12 cellular contexts compared by ENCODE assay signal in genomic region chr9:132007371-132007701, GRCh38.
DNase-seq lines count a peak whose midpoint lies in the region; ATAC-seq and TF ChIP-seq lines count a peak whose summit lies in the region.
"Had no signal": no experiment of that assay in that cellular context is flagged by ENCODE, and none has a peak within 500 bp of the region (broad histone marks: within the 10 kb centered on the region; RNA-seq: fewer than 3 reads in every experiment).

No MANE protein-coding gene starts in this region.

- no peak overlapping the region for H2AK5ac ChIP-seq in trophoblast cell (ENCODE audit: low read length)

- H3K18ac ChIP-seq in trophoblast cell (ENCODE audit: low read length), result no peak overlapping the region

- no peak overlapping the region for H2AFZ ChIP-seq in trophoblast cell (ENCODE audit: insufficient read depth, low read length, poor library complexity)

- ATAC-seq in activated naive CD8-positive, alpha-beta T cell treated with anti-CD3 and anti-CD28 coated beads, Interleukin-2, amount 50 U/mL, for 24 hours, result no peak
- ATAC-seq in T-cell (replicated peaks in 1 of 4), result no peak
- ATAC-seq: left cardiac atrium had no signal

- no peak overlapping the region for H3K23ac ChIP-seq in trophoblast cell (ENCODE audit: low read length)

- peak overlapping the region; percentile 31 for H3K27ac Mint-ChIP-seq in activated naive CD4-positive, alpha-beta T cell treated with anti-CD3 and anti-CD28 coated beads, Interleukin-2, amount 10 ng/mL, durations not matched to agents 7 days and 5 days
- H3K27ac Mint-ChIP-seq in activated naive CD8-positive, alpha-beta T cell treated with anti-CD3 and anti-CD28 coated beads, Interleukin-2, amount 50 U/mL, for 24 hours, result peak overlapping the region; percentile 24
- H3K27ac Mint-ChIP-seq in nephron progenitor cell (peak overlapping the region; percentile 2), T-cell (no peak overlapping the region)

- H3K9me3 Mint-ChIP-seq in activated naive CD4-positive, alpha-beta T cell treated with anti-CD3 and anti-CD28 coated beads, Interleukin-2, amount 10 ng/mL, durations not matched to agents 7 days and 5 days, result no peaks in the 10 kb centered on the region
- H3K9me3 Mint-ChIP-seq in activated naive CD8-positive, alpha-beta T cell treated with anti-CD3 and anti-CD28 coated beads, Interleukin-2, amount 50 U/mL, for 24 hours, result no peaks in the 10 kb centered on the region
- H3K9me3 Mint-ChIP-seq in nephron progenitor cell (no peaks in the 10 kb centered on the region), T-cell (no peaks in the 10 kb centered on the region)

- H3K14ac ChIP-seq in trophoblast cell (ENCODE audit: low read length), result no peak overlapping the region

- no peak overlapping the region for H3K4me3 Mint-ChIP-seq in activated naive CD4-positive, alpha-beta T cell treated with anti-CD3 and anti-CD28 coated beads, Interleukin-2, amount 10 ng/mL, durations not matched to agents 7 days and 5 days
- no peak overlapping the region for H3K4me3 Mint-ChIP-seq in activated naive CD8-positive, alpha-beta T cell treated with anti-CD3 and anti-CD28 coated beads, Interleukin-2, amount 50 U/mL, for 24 hours
- H3K4me3 Mint-ChIP-seq in nephron progenitor cell (no peak overlapping the region), T-cell (no peak overlapping the region)

- H4K91ac ChIP-seq in trophoblast cell (ENCODE audit: low read depth, low read length), result no peak overlapping the region

- H3K4me1 Mint-ChIP-seq in activated naive CD4-positive, alpha-beta T cell treated with anti-CD3 and anti-CD28 coated beads, Interleukin-2, amount 10 ng/mL, durations not matched to agents 7 days and 5 days, result peaks cover 37% of the 10 kb centered on the region
- H3K4me1 Mint-ChIP-seq in activated naive CD8-positive, alpha-beta T cell treated with anti-CD3 and anti-CD28 coated beads, Interleukin-2, amount 50 U/mL, for 24 hours, result peaks cover 54% of the 10 kb centered on the region
- H3K4me1 Mint-ChIP-seq in nephron progenitor cell, result peaks cover 53% of the 10 kb centered on the region
- H3K4me1 Mint-ChIP-seq in T-cell, result peaks cover 28 to 48% (median 29%) of the 10 kb centered on the region in 3 donors

- H3K27me3 ChIP-seq in HUES48 (ENCODE audit: control insufficient read depth, insufficient read depth, low read length) (no peaks in the 10 kb centered on the region), trophoblast cell (ENCODE audit: insufficient read depth, low read length) (no peaks in the 10 kb centered on the region)
- H3K27me3 ChIP-seq: pancreas, testis had no signal

- POLR2A ChIA-PET in T-cell (lab: Charles Lee), result no interaction called here

- H3K36me3 ChIP-seq in HUES48 (ENCODE audit: control insufficient read depth, insufficient read depth, low read length) (no peaks in the 10 kb centered on the region), trophoblast cell (ENCODE audit: control insufficient read depth in 1 of 2, insufficient read depth in 2 of 2, low read length in 2 of 2) (peaks cover 0 to 2% of the 10 kb centered on the region in 2 experiments)
- H3K36me3 ChIP-seq: pancreas had no signal

- no peak overlapping the region for H3K4ac ChIP-seq in trophoblast cell (ENCODE audit: low read depth, low read length)

- peaks cover 6% of the 10 kb centered on the region for H3K36me3 Mint-ChIP-seq in activated naive CD4-positive, alpha-beta T cell treated with anti-CD3 and anti-CD28 coated beads, Interleukin-2, amount 10 ng/mL, durations not matched to agents 7 days and 5 days
- peaks cover 14% of the 10 kb centered on the region for H3K36me3 Mint-ChIP-seq in activated naive CD8-positive, alpha-beta T cell treated with anti-CD3 and anti-CD28 coated beads, Interleukin-2, amount 50 U/mL, for 24 hours (ENCODE audit: low read depth)
- peaks cover 11% of the 10 kb centered on the region for H3K36me3 Mint-ChIP-seq in nephron progenitor cell (ENCODE audit: low read depth)
- H3K36me3 Mint-ChIP-seq in T-cell, result peaks cover 28% of the 10 kb centered on the region

- no peak for DNase-seq in activated naive CD4-positive, alpha-beta T cell treated with anti-CD3 and anti-CD28 coated beads, Interleukin-2, amount 10 ng/mL, durations not matched to agents 7 days and 5 days
- no peak for DNase-seq in activated naive CD4-positive, alpha-beta T cell treated with anti-CD3 and anti-CD28 coated beads, Interleukin-2, amount 50 U/mL, for 16 hours
- no peak for DNase-seq in activated naive CD8-positive, alpha-beta T cell treated with anti-CD3 and anti-CD28 coated beads, Interleukin-2, amount 50 U/mL, for 24 hours
- DNase-seq in nephron progenitor cell, result no peak
- no peak for DNase-seq in T-cell
- DNase-seq in NOMO-1 treated with DMSO at 0.1 percent for 48 hours (lab: John Stamatoyannopoulos, UW; ENCODE audit: unreplicated experiment), result no peak
- no peak for DNase-seq in trophoblast cell
- DNase-seq: left cardiac atrium, OCI-M1, pancreas, testis had no signal

- H3K4me1 ChIP-seq in HUES48 (ENCODE audit: control insufficient read depth, insufficient read depth, low read length) (peaks cover 58% of the 10 kb centered on the region), trophoblast cell (ENCODE audit: control insufficient read depth in 1 of 2, insufficient read depth in 2 of 2, low read length in 2 of 2) (peaks cover 7 to 9% of the 10 kb centered on the region in 2 experiments)
- H3K4me1 ChIP-seq: testis had no signal

- H2BK120ac ChIP-seq in trophoblast cell (ENCODE audit: insufficient read depth, low read length, poor library complexity), result no peak overlapping the region

- no peaks in the 10 kb centered on the region for H3K27me3 Mint-ChIP-seq in activated naive CD4-positive, alpha-beta T cell treated with anti-CD3 and anti-CD28 coated beads, Interleukin-2, amount 10 ng/mL, durations not matched to agents 7 days and 5 days
- H3K27me3 Mint-ChIP-seq in activated naive CD8-positive, alpha-beta T cell treated with anti-CD3 and anti-CD28 coated beads, Interleukin-2, amount 50 U/mL, for 24 hours, result no peaks in the 10 kb centered on the region
- H3K27me3 Mint-ChIP-seq in nephron progenitor cell (ENCODE audit: low read depth, poor library complexity) (peaks cover 2% of the 10 kb centered on the region), T-cell (no peaks in the 10 kb centered on the region)

- no peak for TF ChIP-seq CTCF in nephron progenitor cell (IDR thresholded peaks at IDR 0.05)

- H3K79me2 ChIP-seq in trophoblast cell (ENCODE audit: control insufficient read depth, insufficient read depth, low read length, poor library complexity), result no peaks in the 10 kb centered on the region

- no peaks in the 10 kb centered on the region for H3K9me3 ChIP-seq in HUES48 (ENCODE audit: control insufficient read depth, insufficient read depth, low read length)
- H3K9me3 ChIP-seq in trophoblast cell (ENCODE audit: insufficient read depth, low read depth, low read length), result no peaks in the 10 kb centered on the region
- H3K9me3 ChIP-seq: pancreas, testis had no signal

- no peak overlapping the region for H2BK12ac ChIP-seq in trophoblast cell (ENCODE audit: low read length)

- no peak overlapping the region for H3K4me2 ChIP-seq in trophoblast cell (ENCODE audit: low read length)

- peak overlapping the region; percentile 53 for H3K27ac ChIP-seq in HUES48 (ENCODE audit: low read depth, low read length)
- no peak overlapping the region for H3K27ac ChIP-seq in trophoblast cell (ENCODE audit: low read depth, low read length)
- H3K27ac ChIP-seq: pancreas, testis had no signal

- H3K4me3 ChIP-seq in HUES48 (ENCODE audit: low read depth, low read length) (no peak overlapping the region), trophoblast cell (ENCODE audit: low read depth, low read length) (no peak overlapping the region)
- H3K4me3 ChIP-seq: pancreas, testis had no signal

- H3K79me1 ChIP-seq in trophoblast cell (ENCODE audit: low read length), result no peaks in the 10 kb centered on the region

- H4K12ac ChIP-seq in trophoblast cell (ENCODE audit: low read depth, low read length), result no peak overlapping the region

- CTCF ChIA-PET in activated naive CD4-positive, alpha-beta T cell treated with anti-CD3 and anti-CD28 coated beads, Interleukin-2, amount 10 ng/mL, durations not matched to agents 7 days and 5 days (lab: Charles Lee), result interaction anchor here (0.6 kb wide), 1 partner anchor 8 kb away, joined by 4 read pairs; no protein-coding TSS in a partner anchor
- CTCF ChIA-PET in T-cell (lab: Charles Lee), result no interaction called here

- no peak overlapping the region for H4K8ac ChIP-seq in trophoblast cell (ENCODE audit: low read depth, low read length)

- H3K9ac ChIP-seq in HUES48 (ENCODE audit: low read depth, low read length) (no peak overlapping the region), trophoblast cell (ENCODE audit: low read length) (no peak overlapping the region)

- no peak overlapping the region for H2BK5ac ChIP-seq in trophoblast cell (ENCODE audit: low read depth, low read length, poor library complexity)

- WGBS in trophoblast cell (ENCODE audit: extremely low coverage, insufficient coverage, insufficient read length), result no CpG with 5 or more reads among the region's 2 CpGs

Comparison
In these comparisons a context has a peak if more than half of its experiments do, and no peak if none do; other contexts are left out.
1. H3K27ac Mint-ChIP-seq: peak in activated naive CD4-positive, alpha-beta T cell treated with anti-CD3 and anti-CD28 coated beads, Interleukin-2, amount 10 ng/mL, durations not matched to agents 7 days and 5 days (single experiment), activated naive CD8-positive, alpha-beta T cell treated with anti-CD3 and anti-CD28 coated beads, Interleukin-2, amount 50 U/mL, for 24 hours (single experiment) and nephron progenitor cell (single experiment); none in T-cell (0 of 2).